ENCODE assay signal across 8 cellular contexts in genomic region chr3:129245641-129246306, GRCh38. TPM values are rescaled to one million over a fixed set of nuclear protein-coding genes. Genes with fewer than 3 reads are reported as not detected.
DNase-seq lines count a peak whose midpoint lies in the region; ATAC-seq and TF ChIP-seq lines count a peak whose summit lies in the region.
"Not testable (repeated sequence)": the region's sequence is repeated elsewhere in the genome, so short reads cannot be mapped to it uniquely, and the experiment has no call there.

No MANE protein-coding gene starts in this region.

- not testable (repeated sequence) for H3K27me3 ChIP-seq in osteoblast (ENCODE audit: insufficient read depth, low read length); subcutaneous abdominal adipose tissue (ENCODE audit: control insufficient read depth in 5 of 5, insufficient read depth in 4 of 5, low read length in 5 of 5)

- peak; percentile 98 for TF ChIP-seq CTCF in osteoblast (IDR thresholded peaks at IDR 0.05; ENCODE audit: extremely low read depth, low read depth, low read length)

- peaks cover 8 to 25% of the 10 kb centered on the region in 2 donors for H3K36me3 Mint-ChIP-seq in activated naive CD4-positive, alpha-beta T cell treated with anti-CD3 and anti-CD28 coated beads, Interleukin-2, amount 50 U/mL, for 72 hours

- H3K9me3 ChIP-seq in osteoblast (ENCODE audit: low read depth, low read length); subcutaneous abdominal adipose tissue (ENCODE audit: control insufficient read depth in 5 of 5, low read length in 5 of 5): not testable (repeated sequence)

- not testable (repeated sequence) for H3K9me3 Mint-ChIP-seq in activated naive CD4-positive, alpha-beta T cell treated with anti-CD3 and anti-CD28 coated beads, Interleukin-2, amount 50 U/mL, for 72 hours

- H3K4me1 ChIP-seq in osteoblast (ENCODE audit: insufficient read depth, low read length) (peaks cover 20% of the 10 kb centered on the region), subcutaneous abdominal adipose tissue (ENCODE audit: control insufficient read depth in 5 of 5, insufficient read depth in 5 of 5, low read length in 5 of 5) (peaks cover 0 to 34% (median 29%) of the 10 kb centered on the region in 5 donors)

- peak overlapping the region in 3 of 5 donors; percentile 28 to 69 (median 64) for H3K9ac ChIP-seq in subcutaneous abdominal adipose tissue (ENCODE audit: low read length in 5 of 5)

- H3K4me3 ChIP-seq in osteoblast (ENCODE audit: insufficient read depth, low read length), result peak overlapping the region; percentile 34
- not testable (repeated sequence) for H3K4me3 ChIP-seq in subcutaneous abdominal adipose tissue (ENCODE audit: low read depth in 1 of 5, low read length in 5 of 5)

- H3K27ac ChIP-seq in osteoblast (ENCODE audit: low read depth, low read length), result peak overlapping the region; percentile 79
- H3K27ac ChIP-seq in subcutaneous abdominal adipose tissue (ENCODE audit: low read depth, low read length), result peak overlapping the region; percentile 75

- H3K36me3 ChIP-seq in osteoblast (ENCODE audit: insufficient read depth, low read length); subcutaneous abdominal adipose tissue (ENCODE audit: control insufficient read depth in 5 of 5, insufficient read depth in 5 of 5, low read length in 5 of 5): not testable (repeated sequence)

- H3K27ac Mint-ChIP-seq in activated naive CD4-positive, alpha-beta T cell treated with anti-CD3 and anti-CD28 coated beads, Interleukin-2, amount 50 U/mL, for 72 hours, result peak overlapping the region; percentile 84 to 86

- H2AFZ ChIP-seq in osteoblast (ENCODE audit: low read length), result peak overlapping the region; percentile 67

- peaks cover 41% of the 10 kb centered on the region for H3K79me2 ChIP-seq in osteoblast (ENCODE audit: insufficient read depth, low read length)

- H3K4me2 ChIP-seq in osteoblast (ENCODE audit: insufficient read depth, low read length), result peak overlapping the region; percentile 70

- peak; percentile 72 for DNase-seq in GF-D8 (lab: John Stamatoyannopoulos, UW)
- peak; percentile 5 to 25 for DNase-seq in NCI-H187 (lab: John Stamatoyannopoulos, UW)
- DNase-seq in SW480 (ENCODE audit: low spot score), result peak; percentile 97
- DNase-seq in activated naive CD4-positive, alpha-beta T cell treated with anti-CD3 and anti-CD28 coated beads, Interleukin-2, amount 50 U/mL, for 72 hours (ENCODE audit: low spot score in 2 of 2), result peak; percentile 72 to 75
- DNase-seq in globus pallidus (ENCODE audit: low spot score), result peak; percentile 82
- DNase-seq in osteoblast (ENCODE audit: insufficient read length, low spot score, missing footprints), result peak; percentile 97

- H4K20me1 ChIP-seq in osteoblast (ENCODE audit: insufficient read depth, low read length), result not testable (repeated sequence)

- peak; percentile 55 for ATAC-seq in HG02678 (IDR thresholded peaks at IDR 0.05; ENCODE audit: unreplicated experiment)
- ATAC-seq in activated naive CD4-positive, alpha-beta T cell treated with anti-CD3 and anti-CD28 coated beads, Interleukin-2, amount 50 U/mL, for 72 hours, result peak; percentile 61 to 72

RNA-seq across cellular contexts. Expression of gene COPG1, which starts 3.6 kb away (rescaled TPM):
- total RNA-seq in activated naive CD4-positive, alpha-beta T cell treated with anti-CD3 and anti-CD28 coated beads, Interleukin-2, amount 50 U/mL, for 72 hours, result 100 to 1,000 TPM; 130 to 147 TPM
- 297 and 305 TPM in 2 replicates for total RNA-seq in osteoblast

RNA-seq across cellular contexts. Expression of gene HMCES, which starts 32.9 kb away (rescaled TPM):
- 10 to 100 TPM; 58.5 to 78.7 TPM for total RNA-seq in activated naive CD4-positive, alpha-beta T cell treated with anti-CD3 and anti-CD28 coated beads, Interleukin-2, amount 50 U/mL, for 72 hours
- total RNA-seq in osteoblast, result 10.5 and 11.8 TPM in 2 replicates

Comparison
In these comparisons a context has a peak if more than half of its experiments do, and no peak if none do; other contexts are left out.
1. DNase-seq: peak in every context shown above with its lines; median percentile 97 in SW480; 97 in osteoblast; 82 in globus pallidus; 74 in activated naive CD4-positive, alpha-beta T cell treated with anti-CD3 and anti-CD28 coated beads, Interleukin-2, amount 50 U/mL, for 72 hours; 72 in GF-D8; 15 in NCI-H187.